ENCODE assay signal across 12 cellular contexts in genomic region chr3:128113817-128114794, GRCh38. TPM values are rescaled to one million over a fixed set of nuclear protein-coding genes. Genes with fewer than 3 reads are reported as not detected.
DNase-seq lines count a peak whose midpoint lies in the region; ATAC-seq and TF ChIP-seq lines count a peak whose summit lies in the region.
"Had no signal": no experiment of that assay in that cellular context is flagged by ENCODE, and none has a peak within 500 bp of the region (broad histone marks: within the 10 kb centered on the region; RNA-seq: fewer than 3 reads in every experiment).

No MANE protein-coding gene starts in this region.

- H3K9me3 Mint-ChIP-seq in activated CD4-positive, alpha-beta T cell treated with anti-CD3 and anti-CD28 coated beads, Interleukin-2, amount 10 ng/mL, durations not matched to agents 24 days and 14 days = no peaks in the 10 kb centered on the region
- H3K9me3 Mint-ChIP-seq in T-helper 2 cell treated with Interferon-gamma antibody and Interleukin-4, amounts not matched to agents 5 μg/mL and 100 μg/mL, for 36 hours = no peaks in the 10 kb centered on the region
- H3K9me3 Mint-ChIP-seq in natural killer cell = no peaks in the 10 kb centered on the region

- H3K27me3 Mint-ChIP-seq in activated CD4-positive, alpha-beta T cell treated with anti-CD3 and anti-CD28 coated beads, Interleukin-2, amount 10 ng/mL, durations not matched to agents 24 days and 14 days = no peaks in the 10 kb centered on the region
- no peaks in the 10 kb centered on the region for H3K27me3 Mint-ChIP-seq in T-helper 2 cell treated with Interferon-gamma antibody and Interleukin-4, amounts not matched to agents 5 μg/mL and 100 μg/mL, for 36 hours (ENCODE audit: low read depth)
- no peaks in the 10 kb centered on the region for H3K27me3 Mint-ChIP-seq in natural killer cell (ENCODE audit: low read depth in 2 of 2)

- peaks cover 42% of the 10 kb centered on the region for H3K4me1 Mint-ChIP-seq in activated CD4-positive, alpha-beta T cell treated with anti-CD3 and anti-CD28 coated beads, Interleukin-2, amount 10 ng/mL, durations not matched to agents 24 days and 14 days
- H3K4me1 Mint-ChIP-seq in T-helper 2 cell treated with Interferon-gamma antibody and Interleukin-4, amounts not matched to agents 5 μg/mL and 100 μg/mL, for 36 hours (ENCODE audit: low read depth) = peaks cover 37% of the 10 kb centered on the region
- peaks cover 30 to 32% of the 10 kb centered on the region in 2 donors for H3K4me1 Mint-ChIP-seq in natural killer cell

- intact Hi-C loops in activated CD4-positive, alpha-beta T cell treated with anti-CD3 and anti-CD28 coated beads, Interleukin-2, amount 10 ng/mL, durations not matched to agents 24 days and 14 days (cut with micrococcal nuclease) = loop anchor here (10.0 kb wide), 1 partner anchor 1639 kb away; the partner anchor contains the start of gene ZXDC
- intact Hi-C loops in natural killer cell (cut with micrococcal nuclease) = no loop called here

- no peak for DNase-seq in activated CD4-positive, alpha-beta T cell treated with anti-CD3 and anti-CD28 coated beads, Interleukin-2, amount 10 ng/mL, durations not matched to agents 24 days and 14 days
- DNase-seq in activated CD4-positive, alpha-beta T cell treated with anti-CD3 and anti-CD28 coated beads for 4 hours = no peak
- no peak for DNase-seq in T-helper 2 cell treated with Interferon-gamma antibody and Interleukin-4, amounts not matched to agents 5 μg/mL and 100 μg/mL, for 36 hours (ENCODE audit: low spot score)
- no peak for DNase-seq in natural killer cell
- no peak for DNase-seq in effector CD4-positive, alpha-beta T cell
- DNase-seq in HK-2 (ENCODE audit: unreplicated experiment) = no peak
- DNase-seq in NCI-H748 (lab: John Stamatoyannopoulos, UW; ENCODE audit: unreplicated experiment) = no peak
- DNase-seq: Kasumi-1, NCI-H526 treated with DMSO at 0.1 percent for 48 hours had no signal

- no peak for TF ChIP-seq CTCF in natural killer cell (IDR thresholded peaks at IDR 0.05)

- peaks cover 55% of the 10 kb centered on the region for H3K36me3 Mint-ChIP-seq in activated CD4-positive, alpha-beta T cell treated with anti-CD3 and anti-CD28 coated beads, Interleukin-2, amount 10 ng/mL, durations not matched to agents 24 days and 14 days (ENCODE audit: low read depth)
- peaks cover 40% of the 10 kb centered on the region for H3K36me3 Mint-ChIP-seq in T-helper 2 cell treated with Interferon-gamma antibody and Interleukin-4, amounts not matched to agents 5 μg/mL and 100 μg/mL, for 36 hours (ENCODE audit: low read depth)
- peaks cover 7% of the 10 kb centered on the region for H3K36me3 Mint-ChIP-seq in natural killer cell

- peak overlapping the region; percentile 7 for H3K4me3 Mint-ChIP-seq in activated CD4-positive, alpha-beta T cell treated with anti-CD3 and anti-CD28 coated beads, Interleukin-2, amount 10 ng/mL, durations not matched to agents 24 days and 14 days
- H3K4me3 Mint-ChIP-seq in T-helper 2 cell treated with Interferon-gamma antibody and Interleukin-4, amounts not matched to agents 5 μg/mL and 100 μg/mL, for 36 hours = peak overlapping the region; percentile 66
- H3K4me3 Mint-ChIP-seq in natural killer cell = peak overlapping the region; percentile 70

- ATAC-seq in HG02642 (IDR thresholded peaks at IDR 0.05; ENCODE audit: poor library complexity, unreplicated experiment) = peak; percentile 67
- ATAC-seq in natural killer cell = no peak
- ATAC-seq: A549, HCT116 had no signal

- H3K27ac Mint-ChIP-seq in activated CD4-positive, alpha-beta T cell treated with anti-CD3 and anti-CD28 coated beads, Interleukin-2, amount 10 ng/mL, durations not matched to agents 24 days and 14 days = no peak overlapping the region
- H3K27ac Mint-ChIP-seq in T-helper 2 cell treated with Interferon-gamma antibody and Interleukin-4, amounts not matched to agents 5 μg/mL and 100 μg/mL, for 36 hours = peak overlapping the region; percentile 51
- peak overlapping the region; percentile 82 to 87 for H3K27ac Mint-ChIP-seq in natural killer cell

RNA-seq across cellular contexts. Expression of gene RUVBL1, which starts 9.5 kb away (rescaled TPM):
- 149 and 150 TPM in 2 replicates for total RNA-seq in activated CD4-positive, alpha-beta T cell treated with anti-CD3 and anti-CD28 coated beads, Interleukin-2, amount 10 ng/mL, durations not matched to agents 24 days and 14 days
- 10 to 100 TPM; 11.9 to 18.5 (median 14.1) TPM for total RNA-seq in natural killer cell

RNA-seq across cellular contexts. Expression of gene EEFSEC, which starts 39.2 kb away (rescaled TPM):
- total RNA-seq in activated CD4-positive, alpha-beta T cell treated with anti-CD3 and anti-CD28 coated beads, Interleukin-2, amount 10 ng/mL, durations not matched to agents 24 days and 14 days = 19.2 and 21.3 TPM in 2 replicates
- 10 to 100 TPM; 16.7 to 18.9 (median 17.6) TPM for total RNA-seq in natural killer cell

Comparison
In these comparisons a context has a peak if more than half of its experiments do, and no peak if none do; other contexts are left out.
1. H3K4me3 Mint-ChIP-seq: peak in every context shown above with its lines; median percentile 70 in natural killer cell; 66 in T-helper 2 cell treated with Interferon-gamma antibody and Interleukin-4, amounts not matched to agents 5 μg/mL and 100 μg/mL, for 36 hours; 7 in activated CD4-positive, alpha-beta T cell treated with anti-CD3 and anti-CD28 coated beads, Interleukin-2, amount 10 ng/mL, durations not matched to agents 24 days and 14 days.